Comparison of ENCODE assay signal across 30 cellular contexts in genomic region chr7:46937826-46938225, GRCh38.
"Had no signal": no experiment of that assay in that cellular context is flagged by ENCODE, and none has a peak within 500 bp of the region (broad histone marks: within the 10 kb centered on the region; RNA-seq: fewer than 3 reads in every experiment).

No MANE protein-coding gene starts in this region.

- H3K27me3 Mint-ChIP-seq: activated CD8-positive, alpha-beta T cell treated with anti-CD3 and anti-CD28 coated beads for 36 hours; activated naive CD8-positive, alpha-beta T cell treated with anti-CD3 and anti-CD28 coated beads for 36 hours; activated T-helper 17 cell treated with anti-CD3 and anti-CD28 coated beads, Interleukin-2, amount 50 U/mL, for 72 hours had no signal

- H3K4me3 ChIP-seq: ascending aorta, cardiac muscle cell, K562, SJCRH30, SK-N-MC had no signal

- DNase-seq: activated CD4-positive, alpha-beta T cell treated with anti-CD3 and anti-CD28 coated beads for 1 hour; activated CD4-positive, alpha-beta T cell treated with anti-CD3 and anti-CD28 coated beads for 48 hours; activated CD4-positive, CD25-positive, alpha-beta regulatory T cell; activated CD8-positive, alpha-beta T cell treated with anti-CD3 and anti-CD28 coated beads for 36 hours; activated effector memory CD4-positive, alpha-beta T cell treated with anti-CD3 and anti-CD28 coated beads, Interleukin-2, amount 50 U/mL, for 16 hours; activated naive CD4-positive, alpha-beta T cell; activated naive CD4-positive, alpha-beta T cell treated with anti-CD3 and anti-CD28 coated beads, Interleukin-2, amount 50 U/mL, for 16 hours; activated naive CD8-positive, alpha-beta T cell treated with anti-CD3 and anti-CD28 coated beads for 36 hours; activated T-cell treated with anti-CD3 and anti-CD28 coated beads, Interleukin-2, amount 50 U/mL, for 1 hour; activated T-cell treated with anti-CD3 and anti-CD28 coated beads, Interleukin-2, amount 50 U/mL, for 72 hours; amniotic stem cell; NCI-H1105; NCI-H1417 treated with DMSO at 0.1 percent for 48 hours; NCI-H187 treated with DMSO at 0.1 percent for 48 hours; NCI-H2081; NCI-H2171 treated with DMSO at 0.1 percent for 48 hours; NCI-H2227 treated with DMSO at 0.1 percent for 48 hours; NCI-H446; NCI-H524; NCI-H69; NCI-H82; SJCRH30; T1000; WERI-Rb-1 had no signal

- H3K27ac Mint-ChIP-seq: activated CD8-positive, alpha-beta T cell treated with anti-CD3 and anti-CD28 coated beads for 36 hours; activated naive CD8-positive, alpha-beta T cell treated with anti-CD3 and anti-CD28 coated beads for 36 hours; activated T-cell treated with anti-CD3 and anti-CD28 coated beads, Interleukin-2, amount 50 U/mL, for 72 hours; activated T-helper 17 cell treated with anti-CD3 and anti-CD28 coated beads, Interleukin-2, amount 50 U/mL, for 72 hours had no signal

- H3K4me3 Mint-ChIP-seq: activated CD8-positive, alpha-beta T cell treated with anti-CD3 and anti-CD28 coated beads for 36 hours; activated naive CD8-positive, alpha-beta T cell treated with anti-CD3 and anti-CD28 coated beads for 36 hours; activated T-cell treated with anti-CD3 and anti-CD28 coated beads, Interleukin-2, amount 50 U/mL, for 72 hours; activated T-helper 17 cell treated with anti-CD3 and anti-CD28 coated beads, Interleukin-2, amount 50 U/mL, for 72 hours had no signal

- H3K9me3 ChIP-seq: ascending aorta, SJCRH30 had no signal

- H3K27ac ChIP-seq: ascending aorta, cardiac muscle cell, SJCRH30, SK-N-MC, WERI-Rb-1 had no signal

- H3K36me3 ChIP-seq: ascending aorta, cardiac muscle cell, SJCRH30, WERI-Rb-1 had no signal

- H3K27me3 ChIP-seq: ascending aorta, cardiac muscle cell, SJCRH30 had no signal

- H3K4me1 Mint-ChIP-seq: activated naive CD8-positive, alpha-beta T cell treated with anti-CD3 and anti-CD28 coated beads for 36 hours; activated T-helper 17 cell treated with anti-CD3 and anti-CD28 coated beads, Interleukin-2, amount 50 U/mL, for 72 hours had no signal

- ATAC-seq: activated CD8-positive, alpha-beta T cell treated with anti-CD3 and anti-CD28 coated beads for 36 hours; activated T-cell treated with anti-CD3 and anti-CD28 coated beads, Interleukin-2, amount 50 U/mL, for 72 hours; activated T-helper 17 cell treated with anti-CD3 and anti-CD28 coated beads, Interleukin-2, amount 50 U/mL, for 72 hours; K562; Panc1 had no signal

- H3K9me3 Mint-ChIP-seq: activated CD8-positive, alpha-beta T cell treated with anti-CD3 and anti-CD28 coated beads for 36 hours; activated naive CD8-positive, alpha-beta T cell treated with anti-CD3 and anti-CD28 coated beads for 36 hours had no signal

- H3K36me3 Mint-ChIP-seq: activated naive CD8-positive, alpha-beta T cell treated with anti-CD3 and anti-CD28 coated beads for 36 hours had no signal
